Comparison of ENCODE assay signal across 19 cellular contexts in genomic region chr15:95765161-95765560, GRCh38.
"Had no signal": no experiment of that assay in that cellular context is flagged by ENCODE, and none has a peak within 500 bp of the region (broad histone marks: within the 10 kb centered on the region; RNA-seq: fewer than 3 reads in every experiment).

No MANE protein-coding gene starts in this region.

- H3K27ac ChIP-seq: colonic mucosa, esophagus muscularis mucosa, foreskin keratinocyte, gastroesophageal sphincter, heart left ventricle, hepatocyte, left lung, lower lobe of right lung had no signal

- H3K27ac Mint-ChIP-seq: dendritic cell treated with granulocyte-macrophage colony-stimulating factor and Interleukin-4, amounts not matched to agents 40 ng/mL and 50 ng/mL, for 4 days; immature natural killer cell; naive thymus-derived CD4-positive, alpha-beta T cell had no signal

- H3K36me3 Mint-ChIP-seq: immature natural killer cell; naive thymus-derived CD4-positive, alpha-beta T cell had no signal

- H3K27me3 Mint-ChIP-seq: dendritic cell treated with granulocyte-macrophage colony-stimulating factor and Interleukin-4, amounts not matched to agents 40 ng/mL and 50 ng/mL, for 4 days; effector memory CD8-positive, alpha-beta T cell had no signal

- H3K9me3 Mint-ChIP-seq: dendritic cell treated with granulocyte-macrophage colony-stimulating factor and Interleukin-4, amounts not matched to agents 40 ng/mL and 50 ng/mL, for 4 days; effector memory CD8-positive, alpha-beta T cell; naive thymus-derived CD4-positive, alpha-beta T cell had no signal

- ATAC-seq: effector memory CD8-positive, alpha-beta T cell; foreskin keratinocyte; gastroesophageal sphincter; heart left ventricle; left cardiac atrium; left lung; left ventricle myocardium superior; lower lobe of right lung; naive thymus-derived CD4-positive, alpha-beta T cell had no signal

- H3K9me3 ChIP-seq: colonic mucosa, esophagus muscularis mucosa, gastroesophageal sphincter, heart left ventricle, left lung, lower lobe of right lung had no signal

- H3K4me3 ChIP-seq: colonic mucosa, esophagus muscularis mucosa, gastroesophageal sphincter, heart left ventricle, hepatocyte, left lung, lower lobe of right lung had no signal

- H3K4me1 ChIP-seq: colonic mucosa, esophagus muscularis mucosa, gastroesophageal sphincter, heart left ventricle, left lung, lower lobe of right lung had no signal

- DNase-seq: colonic mucosa; cortex of kidney; effector CD8-positive, alpha-beta T cell; effector memory CD8-positive, alpha-beta T cell; foreskin keratinocyte; heart left ventricle; hypothalamus; immature natural killer cell; left cardiac atrium; left lung; left ventricle myocardium superior; lower lobe of right lung; mesendoderm; midbrain; naive thymus-derived CD4-positive, alpha-beta T cell had no signal

- H3K4me3 Mint-ChIP-seq: dendritic cell treated with granulocyte-macrophage colony-stimulating factor and Interleukin-4, amounts not matched to agents 40 ng/mL and 50 ng/mL, for 4 days; effector memory CD8-positive, alpha-beta T cell; immature natural killer cell; naive thymus-derived CD4-positive, alpha-beta T cell had no signal

- H3K36me3 ChIP-seq: colonic mucosa, esophagus muscularis mucosa, gastroesophageal sphincter, heart left ventricle, left lung, lower lobe of right lung had no signal

- H3K4me1 Mint-ChIP-seq: naive thymus-derived CD4-positive, alpha-beta T cell had no signal

- H3K27me3 ChIP-seq: colonic mucosa, esophagus muscularis mucosa, foreskin keratinocyte, gastroesophageal sphincter, heart left ventricle, hepatocyte, left lung had no signal
